8 cellular contexts compared by ENCODE assay signal in genomic region chr2:30422437-30422805, GRCh38. TPM values are rescaled to one million over a fixed set of nuclear protein-coding genes. Genes with fewer than 3 reads are reported as not detected.
DNase-seq lines count a peak whose midpoint lies in the region; ATAC-seq and TF ChIP-seq lines count a peak whose summit lies in the region.

No MANE protein-coding gene starts in this region.

- H3K4me1 ChIP-seq in effector memory CD4-positive, alpha-beta T cell (ENCODE audit: control insufficient read depth, insufficient read depth, low read length, poor library complexity, severe bottlenecking) = peaks cover 21% of the 10 kb centered on the region

- H3K27me3 Mint-ChIP-seq in activated CD4-positive, alpha-beta T cell treated with anti-CD3 and anti-CD28 coated beads for 36 hours = no peaks in the 10 kb centered on the region

- intact Hi-C loops in activated CD4-positive, alpha-beta T cell treated with anti-CD3 and anti-CD28 coated beads for 36 hours (cut with DNase I, micrococcal nuclease) = loop anchor here (1.0 to 5.0 kb wide), 14 partner anchors 12 to 276 kb away; partner anchors contain the start of genes LCLAT1 (in 2 of the 2) and LBH (in 1 of the 2)

- TF ChIP-seq CTCF in GM12864 (IDR thresholded peaks at IDR 0.05; ENCODE audit: low read depth, low read length, missing control alignments) = no peak

- H3K4me3 Mint-ChIP-seq in activated CD4-positive, alpha-beta T cell treated with anti-CD3 and anti-CD28 coated beads for 36 hours = peak overlapping the region; percentile 68

- peak overlapping the region; percentile 96 for H3K27ac Mint-ChIP-seq in activated CD4-positive, alpha-beta T cell treated with anti-CD3 and anti-CD28 coated beads for 36 hours

- peak overlapping the region; percentile 57 for H3K27ac ChIP-seq in effector memory CD4-positive, alpha-beta T cell (ENCODE audit: insufficient read depth, low read length, poor library complexity, severe bottlenecking)

- H3K36me3 Mint-ChIP-seq in activated CD4-positive, alpha-beta T cell treated with anti-CD3 and anti-CD28 coated beads for 36 hours (ENCODE audit: low read depth) = no peaks in the 10 kb centered on the region

- no peaks in the 10 kb centered on the region for H3K9me3 Mint-ChIP-seq in activated CD4-positive, alpha-beta T cell treated with anti-CD3 and anti-CD28 coated beads for 36 hours (ENCODE audit: low read depth)

- H3K4me1 Mint-ChIP-seq in activated CD4-positive, alpha-beta T cell treated with anti-CD3 and anti-CD28 coated beads for 36 hours = peaks cover 48% of the 10 kb centered on the region

- CTCF ChIA-PET in activated CD4-positive, alpha-beta T cell treated with anti-CD3 and anti-CD28 coated beads for 36 hours (lab: Charles Lee) = interaction anchor here (0.6 to 2.9 kb wide), 14 partner anchors 10 to 288 kb away, joined by 3 to 13 read pairs (median 3); partner anchors contain the start of gene LCLAT1

- H3K27me3 ChIP-seq in effector memory CD4-positive, alpha-beta T cell (replicated peaks; ENCODE audit: control insufficient read depth, insufficient read depth, low read length, poor library complexity, severe bottlenecking) = no peaks in the 10 kb centered on the region

- DNase-seq in GM12864 (ENCODE audit: low read depth) (peak; percentile 24), skeletal muscle cell (ENCODE audit: low read depth) (peak; percentile 23), NCI-H446 (lab: John Stamatoyannopoulos, UW) (no peak), NCI-H2081 treated with DMSO at 0.1 percent for 48 hours (lab: John Stamatoyannopoulos, UW) (no peak)
- DNase-seq in activated CD4-positive, alpha-beta T cell treated with anti-CD3 and anti-CD28 coated beads for 36 hours = peak; percentile 94
- DNase-seq in effector memory CD4-positive, alpha-beta T cell = peak; percentile 27 to 39 (median 27)

- no peaks in the 10 kb centered on the region for H3K9me3 ChIP-seq in effector memory CD4-positive, alpha-beta T cell (ENCODE audit: control insufficient read depth, low read length)

- POLR2A ChIA-PET in activated CD4-positive, alpha-beta T cell treated with anti-CD3 and anti-CD28 coated beads for 36 hours (lab: Charles Lee) = interaction anchor here (0.6 to 2.5 kb wide), 17 partner anchors 11 to 196 kb away, joined by 3 to 22 read pairs (median 4); partner anchors contain the start of gene LBH

- H3K4me3 ChIP-seq in GM12864 (ENCODE audit: low read depth, low read length) = no peak overlapping the region
- H3K4me3 ChIP-seq in effector memory CD4-positive, alpha-beta T cell (ENCODE audit: insufficient read depth, low read depth, low read length, poor library complexity, severe bottlenecking) = no peak overlapping the region
- peak overlapping the region; percentile 17 for H3K4me3 ChIP-seq in skeletal muscle cell (ENCODE audit: low read depth, low read length)

- H3K36me3 ChIP-seq in effector memory CD4-positive, alpha-beta T cell (ENCODE audit: control insufficient read depth, insufficient read depth, low read length) = no peaks in the 10 kb centered on the region

- ATAC-seq in HG03045 (IDR thresholded peaks at IDR 0.05; ENCODE audit: unreplicated experiment) (peak; percentile 66), HG02981 (IDR thresholded peaks at IDR 0.05; ENCODE audit: unreplicated experiment) (no peak)
- ATAC-seq in activated CD4-positive, alpha-beta T cell treated with anti-CD3 and anti-CD28 coated beads for 36 hours = peak; percentile 94

RNA-seq across cellular contexts. Expression of gene LCLAT1, which starts 24.6 kb away (rescaled TPM):
- 10 to 100 TPM; 18.5 to 21.7 TPM for total RNA-seq in activated CD4-positive, alpha-beta T cell treated with anti-CD3 and anti-CD28 coated beads for 36 hours

Comparison
In these comparisons a context has a peak if more than half of its experiments do, and no peak if none do; other contexts are left out.
1. DNase-seq: peak in GM12864 (single experiment), activated CD4-positive, alpha-beta T cell treated with anti-CD3 and anti-CD28 coated beads for 36 hours (single experiment), effector memory CD4-positive, alpha-beta T cell (3 of 3) and skeletal muscle cell (single experiment); none in NCI-H446 (0 of 2) and NCI-H2081 treated with DMSO at 0.1 percent for 48 hours (single experiment).